ENCODE assay signal across 9 cellular contexts in genomic region chr17:17740627-17741237, GRCh38. TPM values are rescaled to one million over a fixed set of nuclear protein-coding genes. Genes with fewer than 3 reads are reported as not detected.
DNase-seq lines count a peak whose midpoint lies in the region; ATAC-seq and TF ChIP-seq lines count a peak whose summit lies in the region.
"Had no signal": no experiment of that assay in that cellular context is flagged by ENCODE, and none has a peak within 500 bp of the region (broad histone marks: within the 10 kb centered on the region; RNA-seq: fewer than 3 reads in every experiment).

No MANE protein-coding gene starts in this region.

- POLR2A ChIA-PET in CD8-positive, alpha-beta T cell (lab: Charles Lee), result interaction anchor here (0.7 to 1.0 kb wide), 2 partner anchors 14 to 232 kb away, joined by 3 read pairs; partner anchors contain the start of genes DRC3 and TOM1L2
- POLR2A ChIA-PET in activated CD4-positive, alpha-beta memory T cell treated with anti-CD3 and anti-CD28 coated beads for 36 hours (lab: Charles Lee), result interaction anchor here (1.1 kb wide), 1 partner anchor 9 kb away, joined by 3 read pairs; no protein-coding TSS in a partner anchor

- peak overlapping the region; percentile 74 for H3K4me3 Mint-ChIP-seq in CD8-positive, alpha-beta T cell
- H3K4me3 Mint-ChIP-seq in activated CD4-positive, alpha-beta memory T cell treated with anti-CD3 and anti-CD28 coated beads for 36 hours, result peak overlapping the region; percentile 45
- H3K4me3 Mint-ChIP-seq in endothelial cell (ENCODE audit: unreplicated experiment), result no peak overlapping the region

- H3K9me3 Mint-ChIP-seq in CD8-positive, alpha-beta T cell, result no peaks in the 10 kb centered on the region
- no peaks in the 10 kb centered on the region for H3K9me3 Mint-ChIP-seq in activated CD4-positive, alpha-beta memory T cell treated with anti-CD3 and anti-CD28 coated beads for 36 hours
- H3K9me3 Mint-ChIP-seq in endothelial cell (ENCODE audit: unreplicated experiment), result no peaks in the 10 kb centered on the region

- peaks cover 55% of the 10 kb centered on the region for H3K4me1 ChIP-seq in CD8-positive, alpha-beta T cell (ENCODE audit: insufficient read depth, low read length)

- no peaks in the 10 kb centered on the region for H3K36me3 Mint-ChIP-seq in CD8-positive, alpha-beta T cell
- H3K36me3 Mint-ChIP-seq in activated CD4-positive, alpha-beta memory T cell treated with anti-CD3 and anti-CD28 coated beads for 36 hours, result no peaks in the 10 kb centered on the region
- H3K36me3 Mint-ChIP-seq in endothelial cell (ENCODE audit: low read depth, unreplicated experiment), result peaks cover 5% of the 10 kb centered on the region

- ATAC-seq in CD8-positive, alpha-beta T cell, result peak; percentile 84
- no peak for ATAC-seq in GM21528 (IDR thresholded peaks at IDR 0.05; ENCODE audit: low FRiP score, unreplicated experiment)

- peaks cover 41% of the 10 kb centered on the region for H3K4me1 Mint-ChIP-seq in CD8-positive, alpha-beta T cell (ENCODE audit: low read depth)
- H3K4me1 Mint-ChIP-seq in activated CD4-positive, alpha-beta memory T cell treated with anti-CD3 and anti-CD28 coated beads for 36 hours (ENCODE audit: low read depth), result peaks cover 21% of the 10 kb centered on the region
- H3K4me1 Mint-ChIP-seq in endothelial cell (ENCODE audit: unreplicated experiment), result peaks cover 34% of the 10 kb centered on the region

- no peaks in the 10 kb centered on the region for H3K9me3 ChIP-seq in CD8-positive, alpha-beta T cell (ENCODE audit: low read length)

- peak overlapping the region; percentile 85 for H3K27ac Mint-ChIP-seq in CD8-positive, alpha-beta T cell
- H3K27ac Mint-ChIP-seq in activated CD4-positive, alpha-beta memory T cell treated with anti-CD3 and anti-CD28 coated beads for 36 hours, result peak overlapping the region; percentile 43
- H3K27ac Mint-ChIP-seq in endothelial cell (ENCODE audit: unreplicated experiment), result peak overlapping the region; percentile 48

- peak overlapping the region; percentile 50 for H3K27ac ChIP-seq in CD8-positive, alpha-beta T cell (ENCODE audit: low read depth, low read length)

- H3K27me3 ChIP-seq in CD8-positive, alpha-beta T cell (ENCODE audit: insufficient read depth, low read length), result no peaks in the 10 kb centered on the region

- H3K27me3 Mint-ChIP-seq in CD8-positive, alpha-beta T cell (ENCODE audit: low read depth), result no peaks in the 10 kb centered on the region
- H3K27me3 Mint-ChIP-seq in activated CD4-positive, alpha-beta memory T cell treated with anti-CD3 and anti-CD28 coated beads for 36 hours, result no peaks in the 10 kb centered on the region
- peaks cover 12% of the 10 kb centered on the region for H3K27me3 Mint-ChIP-seq in endothelial cell (ENCODE audit: unreplicated experiment)

- CTCF ChIA-PET in CD8-positive, alpha-beta T cell (lab: Charles Lee), result interaction anchor here (1.2 to 2.0 kb wide), 3 partner anchors 11 to 126 kb away, joined by 4 to 8 read pairs (median 7); no protein-coding TSS in a partner anchor
- CTCF ChIA-PET in activated CD4-positive, alpha-beta memory T cell treated with anti-CD3 and anti-CD28 coated beads for 36 hours (lab: Charles Lee), result no interaction called here

- H3K4me3 ChIP-seq in CD8-positive, alpha-beta T cell (ENCODE audit: low read depth, low read length), result no peak overlapping the region
- peak overlapping the region; percentile 5 for H3K4me3 ChIP-seq in retinal pigment epithelial cell (ENCODE audit: low read length)

- peak in 3 of 7 experiments; percentile 66 to 73 (median 72) for DNase-seq in CD8-positive, alpha-beta T cell
- peak; percentile 71 for DNase-seq in activated CD4-positive, alpha-beta memory T cell treated with anti-CD3 and anti-CD28 coated beads for 36 hours
- no peak for DNase-seq in endothelial cell (ENCODE audit: low spot score)
- no peak for DNase-seq in retinal pigment epithelial cell (ENCODE audit: low read depth)
- no peak for DNase-seq in NCI-H526 treated with DMSO at 0.1 percent for 48 hours (lab: John Stamatoyannopoulos, UW)
- no peak for DNase-seq in NCI-H146 treated with DMSO at 0.1 percent for 48 hours (lab: John Stamatoyannopoulos, UW; ENCODE audit: unreplicated experiment)
- DNase-seq in SW480 (ENCODE audit: low spot score), result no peak
- DNase-seq: NCI-H146 had no signal

- H3K36me3 ChIP-seq in CD8-positive, alpha-beta T cell (ENCODE audit: insufficient read depth, low read length), result no peaks in the 10 kb centered on the region

- intact Hi-C loops in CD8-positive, alpha-beta T cell (cut with DNase I, micrococcal nuclease), result no loop called here
- intact Hi-C loops in activated CD4-positive, alpha-beta memory T cell treated with anti-CD3 and anti-CD28 coated beads for 36 hours (cut with micrococcal nuclease), result no loop called here

- no peak for TF ChIP-seq CTCF in CD8-positive, alpha-beta T cell (IDR thresholded peaks at IDR 0.05)
- TF ChIP-seq CTCF in endothelial cell (IDR thresholded peaks at IDR 0.05; ENCODE audit: unreplicated experiment) (no peak), retinal pigment epithelial cell (conservative IDR thresholded peaks at IDR 0.05; ENCODE audit: low read depth, low read length) (no peak)

RNA-seq across cellular contexts. Expression of gene RAI1, which starts 59.5 kb away (rescaled TPM):
- total RNA-seq in CD8-positive, alpha-beta T cell, result 10 to 100 TPM; 22.9 to 23.5 TPM
- 10 to 100 TPM; 10.5 to 11.0 TPM for total RNA-seq in activated CD4-positive, alpha-beta memory T cell treated with anti-CD3 and anti-CD28 coated beads for 36 hours
- total RNA-seq in endothelial cell (ENCODE audit: unreplicated experiment), result 46.2 TPM
